11 cellular contexts compared by ENCODE assay signal in genomic region chr2:101349893-101350662, GRCh38. TPM values are rescaled to one million over a fixed set of nuclear protein-coding genes. Genes with fewer than 3 reads are reported as not detected.
A peak's percentile ranks its signal among the peaks of the same experiment; 100 is the strongest.
DNase-seq lines count a peak whose midpoint lies in the region; ATAC-seq and TF ChIP-seq lines count a peak whose summit lies in the region.
"Had no signal": no experiment of that assay in that cellular context is flagged by ENCODE, and none has a peak within 500 bp of the region (broad histone marks: within the 10 kb centered on the region; RNA-seq: fewer than 3 reads in every experiment).

No MANE protein-coding gene starts in this region.

- H3K4me3 ChIP-seq in NB4 (ENCODE audit: low read depth, low read length) (no peak overlapping the region), dorsolateral prefrontal cortex (peak overlapping the region in 9 of 59 donors; percentile 1 to 43 (median 20))
- H3K4me3 ChIP-seq in naive thymus-derived CD4-positive, alpha-beta T cell (ENCODE audit: low read length) = no peak overlapping the region

- no peaks in the 10 kb centered on the region for H3K4me1 ChIP-seq in naive thymus-derived CD4-positive, alpha-beta T cell (ENCODE audit: control insufficient read depth in 2 of 2, insufficient read depth in 2 of 2, low read length in 2 of 2)

- POLR2A ChIA-PET in naive thymus-derived CD4-positive, alpha-beta T cell (lab: Charles Lee) = no interaction called here

- H3K36me3 ChIP-seq in naive thymus-derived CD4-positive, alpha-beta T cell (ENCODE audit: control insufficient read depth in 2 of 3, insufficient read depth in 3 of 3, low read length in 3 of 3) = no peaks in the 10 kb centered on the region

- peaks cover 0 to 1% (median 0%) of the 10 kb centered on the region in 3 donors for H3K27me3 Mint-ChIP-seq in CD14-positive monocyte (ENCODE audit: low read depth in 3 of 3)
- H3K27me3 Mint-ChIP-seq in naive thymus-derived CD4-positive, alpha-beta T cell = peaks cover 0 to 19% (median 0%) of the 10 kb centered on the region in 5 donors

- H3K36me3 Mint-ChIP-seq in CD14-positive monocyte = no peaks in the 10 kb centered on the region
- no peaks in the 10 kb centered on the region for H3K36me3 Mint-ChIP-seq in naive thymus-derived CD4-positive, alpha-beta T cell

- CTCF ChIA-PET in naive thymus-derived CD4-positive, alpha-beta T cell (lab: Charles Lee) = interaction anchor here (0.5 to 1.4 kb wide), 6 partner anchors 9 to 481 kb away, joined by 3 to 7 read pairs (median 3); no protein-coding TSS in a partner anchor

- H3K27ac ChIP-seq in dorsolateral prefrontal cortex = peak overlapping the region; percentile 21 to 94 (median 83)
- no peak overlapping the region for H3K27ac ChIP-seq in naive thymus-derived CD4-positive, alpha-beta T cell (ENCODE audit: low read depth, low read length)

- no peak overlapping the region for H3K27ac Mint-ChIP-seq in CD14-positive monocyte
- H3K27ac Mint-ChIP-seq in naive thymus-derived CD4-positive, alpha-beta T cell = no peak overlapping the region
- H3K27ac Mint-ChIP-seq: activated T-helper 1 cell treated with anti-CD3 and anti-CD28 coated beads, Interleukin-12 subunit alpha, Interleukin-12 subunit beta, Interleukin-2, Interleukin-4 antibody, amounts not matched to agents 30 ng/mL and 10 ng/mL and 1 ng/mL, durations not matched to agents 14 hours and 24 hours and 36 hours had no signal

- no peaks in the 10 kb centered on the region for H3K27me3 ChIP-seq in dorsolateral prefrontal cortex
- H3K27me3 ChIP-seq in naive thymus-derived CD4-positive, alpha-beta T cell (ENCODE audit: control insufficient read depth in 2 of 2, insufficient read depth in 2 of 2, low read length in 2 of 2) = no peaks in the 10 kb centered on the region

- H3K9me3 Mint-ChIP-seq in CD14-positive monocyte = peaks cover 0 to 2% (median 0%) of the 10 kb centered on the region in 7 donors
- H3K9me3 Mint-ChIP-seq in naive thymus-derived CD4-positive, alpha-beta T cell = no peaks in the 10 kb centered on the region
- H3K9me3 Mint-ChIP-seq: activated T-helper 1 cell treated with anti-CD3 and anti-CD28 coated beads, Interleukin-12 subunit alpha, Interleukin-12 subunit beta, Interleukin-2, Interleukin-4 antibody, amounts not matched to agents 30 ng/mL and 10 ng/mL and 1 ng/mL, durations not matched to agents 14 hours and 24 hours and 36 hours had no signal

- intact Hi-C loops in CD14-positive monocyte (cut with micrococcal nuclease) (loop anchor here in 1 of 2 donors (5.0 to 10.0 kb wide), 3 partner anchors 55 to 482 kb away; no protein-coding TSS in a partner anchor), dorsolateral prefrontal cortex (cut with DNase I) (loop anchor here in 1 of 2 donors (2.0 to 10.0 kb wide), 2 partner anchors 37 to 345 kb away; partner anchors contain the start of genes CREG2 and MAP4K4)
- intact Hi-C loops in naive thymus-derived CD4-positive, alpha-beta T cell (cut with micrococcal nuclease) = loop anchor here in 1 of 2 donors (10.0 kb wide), 1 partner anchor 1095 kb away; no protein-coding TSS in a partner anchor

- no peak overlapping the region for H3K4me3 Mint-ChIP-seq in CD14-positive monocyte
- no peak overlapping the region for H3K4me3 Mint-ChIP-seq in naive thymus-derived CD4-positive, alpha-beta T cell
- H3K4me3 Mint-ChIP-seq: activated T-helper 1 cell treated with anti-CD3 and anti-CD28 coated beads, Interleukin-12 subunit alpha, Interleukin-12 subunit beta, Interleukin-2, Interleukin-4 antibody, amounts not matched to agents 30 ng/mL and 10 ng/mL and 1 ng/mL, durations not matched to agents 14 hours and 24 hours and 36 hours had no signal

- peak; percentile 54 for ATAC-seq in naive thymus-derived CD4-positive, alpha-beta T cell
- ATAC-seq in GM19397 (IDR thresholded peaks at IDR 0.05; ENCODE audit: unreplicated experiment) = no peak
- no peak for ATAC-seq in GM18517 (IDR thresholded peaks at IDR 0.05; ENCODE audit: unreplicated experiment)
- no peak for ATAC-seq in GM21529 (IDR thresholded peaks at IDR 0.05; ENCODE audit: unreplicated experiment)

- TF ChIP-seq POLR2A in NB4 (IDR thresholded peaks at IDR 0.05; ENCODE audit: extremely low read depth, insufficient read length) = no peak

- H3K4me1 Mint-ChIP-seq in CD14-positive monocyte = peaks cover 11% of the 10 kb centered on the region
- H3K4me1 Mint-ChIP-seq in naive thymus-derived CD4-positive, alpha-beta T cell = peaks cover 0 to 15% (median 8%) of the 10 kb centered on the region in 7 donors

- no peaks in the 10 kb centered on the region for H3K9me3 ChIP-seq in naive thymus-derived CD4-positive, alpha-beta T cell (ENCODE audit: control insufficient read depth in 2 of 3, low read length in 3 of 3)

- TF ChIP-seq CTCF in CD14-positive monocyte (IDR thresholded peaks at IDR 0.05) (peak; percentile 26), NB4 (IDR thresholded peaks at IDR 0.05; ENCODE audit: low read depth, low read length) (peak; percentile 17), dorsolateral prefrontal cortex (IDR thresholded peaks at IDR 0.05 in 54 of 56, conservative IDR thresholded peaks at IDR 0.05 in 2 of 56; ENCODE audit: low read depth in 1 of 56, partially characterized antibody in 56 of 56) (peak in 53 of 56 donors; percentile 16 to 68 (median 49))

- DNase-seq in CD14-positive monocyte (ENCODE audit: low spot score) (no peak), NB4 (ENCODE audit: low read depth) (peak; percentile 32), dorsolateral prefrontal cortex (peak in 5 of 10 donors; percentile 41 to 72 (median 59)), NCI-H446 treated with DMSO at 0.1 percent for 48 hours (lab: John Stamatoyannopoulos, UW) (no peak)
- peak in 4 of 9 donors; percentile 7 to 31 (median 16) for DNase-seq in naive thymus-derived CD4-positive, alpha-beta T cell
- DNase-seq: GDM1, SHP77 treated with DMSO at 0.1 percent for 48 hours had no signal

RNA-seq across cellular contexts. Expression of gene CREG2, which starts 37.2 kb away (rescaled TPM):
- not detected for polyA plus RNA-seq in CD14-positive monocyte
- total RNA-seq in dorsolateral prefrontal cortex = 100 to 1,000 TPM in 89 of 120 experiments, 10 to 100 TPM in 31; 31.8 to 189 (median 122) TPM
- under 1 TPM in 1 of 5 experiments, not detected in 4; 0.56 TPM for total RNA-seq in naive thymus-derived CD4-positive, alpha-beta T cell
- not detected for polyA plus RNA-seq in naive thymus-derived CD4-positive, alpha-beta T cell
- total RNA-seq: activated T-helper 1 cell treated with anti-CD3 and anti-CD28 coated beads, Interleukin-12 subunit alpha, Interleukin-12 subunit beta, Interleukin-2, Interleukin-4 antibody, amounts not matched to agents 30 ng/mL and 10 ng/mL and 1 ng/mL, durations not matched to agents 14 hours and 24 hours and 36 hours had no signal

RNA-seq across cellular contexts. Expression of gene RNF149, which starts 41.6 kb away (rescaled TPM):
- 100 to 1,000 TPM; 112 to 141 TPM for polyA plus RNA-seq in CD14-positive monocyte
- total RNA-seq in dorsolateral prefrontal cortex = 10 to 100 TPM; 30.6 to 66.5 (median 47.5) TPM
- 100 to 1,000 TPM in 4 of 5 experiments, 10 to 100 TPM in 1; 88.9 to 159 (median 114) TPM for total RNA-seq in naive thymus-derived CD4-positive, alpha-beta T cell
- 10 to 100 TPM; 45.2 to 52.6 TPM for polyA plus RNA-seq in naive thymus-derived CD4-positive, alpha-beta T cell

Comparison
In these comparisons a context has a peak if more than half of its experiments do, and no peak if none do; other contexts are left out.
1. RNA of gene CREG2, which starts 37.2 kb away (total RNA-seq): 31.8 to 189 TPM in dorsolateral prefrontal cortex; 0.56 TPM in naive thymus-derived CD4-positive, alpha-beta T cell; every median in the first group is over 10 times any median in the second.
2. Peak in every context shown above with its lines, with median percentiles within 50 percentile points of each other: CTCF ChIP-seq.